In genomic region chr3:180827171-180827570, GRCh38 we compare ENCODE assay signal across 15 cellular contexts.
"Had no signal": no experiment of that assay in that cellular context is flagged by ENCODE, and none has a peak within 500 bp of the region (broad histone marks: within the 10 kb centered on the region; RNA-seq: fewer than 3 reads in every experiment).

No MANE protein-coding gene starts in this region.

- DNase-seq: dermis blood vessel endothelial cell; effector memory CD4-positive, alpha-beta T cell; foreskin keratinocyte; left ventricle myocardium superior; lower lobe of right lung; mucosa of descending colon; naive B cell; right cardiac atrium; sigmoid colon; stimulated activated CD4-positive, alpha-beta T cell treated with anti-CD3 and anti-CD28 coated beads, Interleukin-2, amount 100 ng/mL, for 24 hours; stimulated activated CD4-positive, alpha-beta T cell treated with anti-CD3 and anti-CD28 coated beads, Interleukin-4, amount 100 ng/mL, for 24 hours; stimulated activated naive CD4-positive, alpha-beta T cell treated with Interleukin-2 at 50 U/mL for 16 hours; stomach; testis; tibial artery had no signal

- ATAC-seq: foreskin keratinocyte, left ventricle myocardium superior, mucosa of descending colon, right cardiac atrium had no signal
